In the genomic region with DNA sequence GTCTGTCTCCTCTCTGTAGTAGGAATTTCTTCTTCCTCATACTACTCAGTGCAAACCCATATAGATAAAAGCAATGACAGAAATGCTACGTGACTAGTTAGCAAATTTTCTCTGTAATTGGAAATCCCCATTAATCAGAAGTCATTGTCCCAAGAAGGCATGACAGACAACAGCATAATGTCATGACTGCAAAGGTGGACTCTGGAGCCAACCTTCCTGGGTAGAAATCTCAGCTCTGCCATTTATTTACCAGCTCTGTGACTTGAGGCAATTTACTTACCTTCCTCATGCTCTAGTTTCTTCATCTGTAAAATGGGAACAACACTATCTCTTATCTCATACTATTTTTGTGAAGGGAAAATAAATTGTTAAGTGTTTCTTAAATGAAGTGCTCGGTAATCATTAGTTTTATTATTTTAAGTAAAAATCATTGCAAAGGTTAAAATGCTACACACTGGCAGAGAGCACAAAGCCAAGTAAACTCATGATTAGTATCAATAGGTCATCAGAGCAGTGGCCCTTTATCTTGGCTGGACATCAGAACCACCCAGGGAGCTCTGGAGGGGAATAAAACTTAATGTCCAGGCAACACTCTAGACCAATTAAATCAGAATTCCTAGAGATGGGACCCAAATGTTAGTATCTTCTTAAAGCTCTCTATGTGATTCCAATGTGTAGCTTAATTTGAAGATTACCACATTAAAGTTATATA, we compare ENCODE assay signal across 30 cellular contexts. TPM values are rescaled to one million over a fixed set of nuclear protein-coding genes. Genes with fewer than 3 reads are reported as not detected.
"Had no signal": no experiment of that assay in that cellular context is flagged by ENCODE, and none has a peak within 500 bp of the region (broad histone marks: within the 10 kb centered on the region; RNA-seq: fewer than 3 reads in every experiment).

No MANE protein-coding gene starts in this region.

- DNase-seq: activated B cell treated with CpG ODN at 0.5 μM for 24 hours; activated CD4-positive, alpha-beta T cell treated with anti-CD3 and anti-CD28 coated beads for 48 hours; activated CD4-positive, alpha-beta T cell treated with anti-CD3 and anti-CD28 coated beads, Interleukin-2, amount 50 U/mL, for 1 hour; activated CD4-positive, alpha-beta T cell treated with anti-CD3 and anti-CD28 coated beads, Interleukin-2, amount 50 U/mL, for 48 hours; activated CD8-positive, alpha-beta memory T cell treated with anti-CD3 and anti-CD28 coated beads for 24 hours; activated CD8-positive, alpha-beta T cell treated with anti-CD3 and anti-CD28 coated beads for 36 hours; activated effector memory CD4-positive, alpha-beta T cell treated with Interleukin-2 at 50 U/mL for 16 hours; activated gamma-delta T cell treated with Interleukin-2 at 50 U/mL for 16 hours; activated naive CD4-positive, alpha-beta T cell treated with anti-CD3 and anti-CD28 coated beads, Interleukin-2, amount 50 U/mL, for 16 hours; activated naive CD4-positive, alpha-beta T cell treated with Interleukin-2 at 50 U/mL for 16 hours; activated T-cell treated with anti-CD3 and anti-CD28 coated beads, Interleukin-2, amount 50 U/mL, for 4 hours; amniotic stem cell; anterior cingulate cortex; brain microvascular endothelial cell; dorsolateral prefrontal cortex; effector memory CD4-positive, alpha-beta T cell; endodermal cell; foreskin fibroblast; glutamatergic neuron; heart left ventricle; T-helper 9 cell; WERI-Rb-1 had no signal

- H3K9me3 ChIP-seq: heart left ventricle had no signal

- H3K4me3 ChIP-seq: coronary artery, dorsolateral prefrontal cortex, heart left ventricle had no signal

- H3K27ac ChIP-seq: brain microvascular endothelial cell, coronary artery, dorsolateral prefrontal cortex, heart left ventricle, WERI-Rb-1 had no signal

- ATAC-seq: activated CD4-positive, CD25-positive, alpha-beta regulatory T cell treated with anti-CD3 and anti-CD28 coated beads, Interleukin-2, amount 50 U/mL, for 24 hours; activated CD8-positive, alpha-beta T cell treated with anti-CD3 and anti-CD28 coated beads for 36 hours; activated T-cell treated with anti-CD3 and anti-CD28 coated beads, Interleukin-2, amount 50 U/mL, for 4 hours; activated T-helper 17 cell treated with anti-CD3 and anti-CD28 coated beads, Interleukin-2, amount 50 U/mL, for 72 hours; esophagus mucosa; heart left ventricle had no signal

- FAIRE-seq: astrocyte, bronchial epithelial cell, frontal cortex had no signal

- H3K27me3 ChIP-seq: brain microvascular endothelial cell, heart left ventricle had no signal

- H3K4me1 ChIP-seq: heart left ventricle had no signal

- H3K36me3 ChIP-seq: brain microvascular endothelial cell, heart left ventricle, WERI-Rb-1 had no signal

RNA-seq across cellular contexts. Expression of gene FST, which starts 43.8 kb away (rescaled TPM):
- total RNA-seq: activated B cell treated with CpG ODN at 0.5 μM for 24 hours; activated T-helper 17 cell treated with anti-CD3 and anti-CD28 coated beads, Interleukin-2, amount 50 U/mL, for 72 hours; T-helper 2 cell treated with Interferon-gamma antibody and Interleukin-4, amounts not matched to agents 100 ng/mL and 5 ng/mL, for 36 hours had no signal
